In the genomic region with DNA sequence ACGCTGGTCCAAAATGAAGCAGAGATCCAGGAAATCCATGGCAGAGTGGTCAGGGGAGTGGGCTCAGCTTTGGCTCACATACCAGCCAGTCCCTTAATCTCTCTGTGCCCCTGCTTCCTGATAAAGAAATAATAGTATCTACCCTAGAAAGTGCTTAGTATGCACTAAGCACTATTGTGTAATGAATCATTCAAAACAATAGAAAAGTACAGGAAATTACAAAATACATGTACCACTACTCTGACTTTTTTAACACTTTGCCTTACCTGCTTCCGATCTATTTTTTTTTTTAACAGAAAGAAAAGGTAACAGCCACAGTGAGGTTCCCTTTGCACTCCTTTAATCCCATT, we compare ENCODE assay signal across 28 cellular contexts.
"Had no signal": no experiment of that assay in that cellular context is flagged by ENCODE, and none has a peak within 500 bp of the region (broad histone marks: within the 10 kb centered on the region; RNA-seq: fewer than 3 reads in every experiment).

No MANE protein-coding gene starts in this region.

- H3K9me3 Mint-ChIP-seq: activated T-cell treated with anti-CD3 and anti-CD28 coated beads, Interleukin-2, amount 50 U/mL, for 4 hours; activated T-helper 2 cell treated with anti-CD3 and anti-CD28 coated beads, Interferon-gamma antibody, Interleukin-2, Interleukin-4, amounts not matched to agents 10 μg/mL and 5 μg/mL and 100 μg/mL, durations not matched to agents 14 hours and 24 hours and 36 hours; T-cell; type B pancreatic cell had no signal

- H3K4me2 ChIP-seq: smooth muscle cell had no signal

- DNase-seq: activated CD4-positive, alpha-beta T cell treated with anti-CD3 and anti-CD28 coated beads, Interleukin-2, amount 50 U/mL, for 4 hours; activated CD8-positive, alpha-beta memory T cell treated with anti-CD3 and anti-CD28 coated beads for 24 hours; activated CD8-positive, alpha-beta memory T cell treated with anti-CD3 and anti-CD28 coated beads, Interleukin-2, amount 50 U/mL, for 4 hours; activated naive CD4-positive, alpha-beta T cell; activated T-cell treated with anti-CD3 and anti-CD28 coated beads, Interleukin-2, amount 50 U/mL, for 4 hours; adrenal gland; cortex of kidney; effector CD4-positive, alpha-beta T cell; foreskin melanocyte; glutamatergic neuron; islet precursor cell; left cardiac atrium; mesendoderm; mucosa of descending colon; naive B cell; posterior cingulate gyrus; sigmoid colon; stimulated activated CD4-positive, alpha-beta T cell treated with anti-CD3 and anti-CD28 coated beads, Interleukin-2, amount 100 ng/mL, for 48 hours; stimulated activated naive CD4-positive, alpha-beta T cell treated with Interleukin-2 at 50 U/mL for 16 hours; T-cell had no signal

- H3K9me3 ChIP-seq: mucosa of descending colon, sigmoid colon, thoracic aorta, vagina had no signal

- FAIRE-seq: astrocyte, endometrium had no signal

- H3K36me3 ChIP-seq: adrenal gland, sigmoid colon, thoracic aorta, vagina had no signal

- H3K27ac ChIP-seq: adrenal gland, sigmoid colon, thoracic aorta, vagina had no signal

- H3K4me1 ChIP-seq: sigmoid colon had no signal

- H3K27me3 ChIP-seq: adrenal gland, sigmoid colon, vagina had no signal

- H3K27me3 Mint-ChIP-seq: activated naive CD8-positive, alpha-beta T cell; naive B cell; type B pancreatic cell had no signal

- H3K27ac Mint-ChIP-seq: activated naive CD8-positive, alpha-beta T cell; activated T-helper 2 cell treated with anti-CD3 and anti-CD28 coated beads, Interferon-gamma antibody, Interleukin-2, Interleukin-4, amounts not matched to agents 10 μg/mL and 5 μg/mL and 100 μg/mL, durations not matched to agents 14 hours and 24 hours and 36 hours; T-cell; type B pancreatic cell had no signal

- H3K36me3 Mint-ChIP-seq: activated naive CD8-positive, alpha-beta T cell; T-cell had no signal

- H3K4me3 ChIP-seq: adrenal gland, mucosa of descending colon, sigmoid colon, smooth muscle cell, thoracic aorta, vagina had no signal

- ATAC-seq: activated T-cell treated with anti-CD3 and anti-CD28 coated beads, Interleukin-2, amount 50 U/mL, for 4 hours; left cardiac atrium; mucosa of descending colon; T-cell had no signal

- H3K4me3 Mint-ChIP-seq: activated naive CD8-positive, alpha-beta T cell; activated T-cell treated with anti-CD3 and anti-CD28 coated beads, Interleukin-2, amount 50 U/mL, for 4 hours; naive B cell; T-cell; type B pancreatic cell had no signal
